ENCODE assay signal across 9 cellular contexts in genomic region chr16:81703177-81704155, GRCh38.
A peak's percentile ranks its signal among the peaks of the same experiment; 100 is the strongest.
DNase-seq lines count a peak whose midpoint lies in the region; ATAC-seq and TF ChIP-seq lines count a peak whose summit lies in the region.
"Had no signal": no experiment of that assay in that cellular context is flagged by ENCODE, and none has a peak within 500 bp of the region (broad histone marks: within the 10 kb centered on the region; RNA-seq: fewer than 3 reads in every experiment).

No MANE protein-coding gene starts in this region.

- no peak overlapping the region for H3K27ac ChIP-seq in left ventricle myocardium inferior (replicated peaks)
- no peak overlapping the region for H3K27ac ChIP-seq in right atrium auricular region

- H3K36me3 ChIP-seq in left ventricle myocardium inferior (peaks cover 59% of the 10 kb centered on the region), right atrium auricular region (peaks cover 34% of the 10 kb centered on the region)

- H3K27me3 ChIP-seq in left ventricle myocardium inferior (ENCODE audit: low read depth) = no peaks in the 10 kb centered on the region
- no peaks in the 10 kb centered on the region for H3K27me3 ChIP-seq in right atrium auricular region

- H3K9me3 ChIP-seq in left ventricle myocardium inferior (replicated peaks) = no peaks in the 10 kb centered on the region
- no peaks in the 10 kb centered on the region for H3K9me3 ChIP-seq in right atrium auricular region

- H3K4me3 ChIP-seq in left ventricle myocardium inferior (no peak overlapping the region), right atrium auricular region (no peak overlapping the region)

- peak; percentile 4 for DNase-seq in left ventricle myocardium inferior
- DNase-seq in right atrium auricular region (ENCODE audit: low spot score) = no peak
- DNase-seq in amniotic epithelial cell (ENCODE audit: low read depth) = peak; percentile 97
- DNase-seq in left colon = no peak
- DNase-seq in DMS114 treated with DMSO at 0.1 percent for 48 hours (lab: John Stamatoyannopoulos, UW; ENCODE audit: unreplicated experiment) = no peak
- no peak for DNase-seq in NCI-H1436 treated with DMSO at 0.1 percent for 48 hours (lab: John Stamatoyannopoulos, UW)
- no peak for DNase-seq in activated effector memory CD4-positive, alpha-beta T cell treated with anti-CD3 and anti-CD28 coated beads, Interleukin-2, amount 50 U/mL, for 16 hours
- DNase-seq: activated CD4-positive, alpha-beta T cell treated with anti-CD3 and anti-CD28 coated beads, Interleukin-2, amount 50 U/mL, for 48 hours had no signal

- H3K4me1 ChIP-seq in left ventricle myocardium inferior (no peaks in the 10 kb centered on the region), right atrium auricular region (no peaks in the 10 kb centered on the region)

- ATAC-seq in left colon (peak; percentile 12), HG02623 (IDR thresholded peaks at IDR 0.05; ENCODE audit: unreplicated experiment) (no peak)

- TF ChIP-seq CTCF in left ventricle myocardium inferior (IDR thresholded peaks at IDR 0.05; ENCODE audit: borderline replicate concordance) = no peak
- TF ChIP-seq CTCF in right atrium auricular region (IDR thresholded peaks at IDR 0.05) = no peak

- intact Hi-C loops in left ventricle myocardium inferior (cut with micrococcal nuclease) (no loop called here), left colon (cut with DNase I, micrococcal nuclease) (no loop called here)

Comparison
In these comparisons a context has a peak if more than half of its experiments do, and no peak if none do; other contexts are left out.
1. DNase-seq: peak in left ventricle myocardium inferior (single experiment) and amniotic epithelial cell (single experiment); none in right atrium auricular region (single experiment), left colon (0 of 2), DMS114 treated with DMSO at 0.1 percent for 48 hours (single experiment), NCI-H1436 treated with DMSO at 0.1 percent for 48 hours (single experiment) and activated effector memory CD4-positive, alpha-beta T cell treated with anti-CD3 and anti-CD28 coated beads, Interleukin-2, amount 50 U/mL, for 16 hours (single experiment).